18 cellular contexts compared by ENCODE assay signal in the genomic region with DNA sequence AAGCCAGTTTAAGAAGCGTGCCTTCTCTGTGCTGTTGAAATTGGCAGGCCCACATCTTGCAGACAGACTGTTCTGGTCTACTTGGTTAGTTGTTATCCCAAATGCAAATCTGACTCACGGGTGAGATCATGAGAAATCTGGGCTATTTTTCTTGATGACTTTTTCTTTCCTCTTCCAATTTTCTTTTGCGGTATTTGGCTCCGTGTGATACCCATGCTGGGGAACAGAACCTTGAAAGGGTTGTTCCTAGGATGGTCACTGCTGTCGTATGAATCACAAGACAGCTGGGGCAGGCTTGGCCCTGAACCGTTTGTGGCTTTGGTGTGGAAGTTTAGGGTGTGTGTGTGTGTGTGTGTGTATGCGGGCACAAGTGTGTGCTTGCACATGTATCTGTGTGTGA. TPM values are rescaled to one million over a fixed set of nuclear protein-coding genes. Genes with fewer than 3 reads are reported as not detected.
DNase-seq lines count a peak whose midpoint lies in the region; ATAC-seq and TF ChIP-seq lines count a peak whose summit lies in the region.
"Had no signal": no experiment of that assay in that cellular context is flagged by ENCODE, and none has a peak within 500 bp of the region (broad histone marks: within the 10 kb centered on the region; RNA-seq: fewer than 3 reads in every experiment).

No MANE protein-coding gene starts in this region.

- no peak for TF ChIP-seq CTCF in fibroblast of pulmonary artery (IDR thresholded peaks at IDR 0.05; ENCODE audit: low read length, missing control alignments)

- peak; percentile 77 for ATAC-seq in sciatic nerve
- no peak for ATAC-seq in GM21529 (IDR thresholded peaks at IDR 0.05; ENCODE audit: unreplicated experiment)
- ATAC-seq: activated CD4-positive, alpha-beta T cell treated with anti-CD3 and anti-CD28 coated beads for 36 hours; activated naive CD4-positive, alpha-beta T cell treated with anti-CD3 and anti-CD28 coated beads, Interleukin-2, amount 50 U/mL, for 72 hours had no signal

- intact Hi-C loops in sciatic nerve (cut with DNase I) = no loop called here

- peak; percentile 70 for DNase-seq in GM04503 (ENCODE audit: low read depth)
- peak; percentile 35 for DNase-seq in RPMI7951 (ENCODE audit: low read depth)
- peak; percentile 3 for DNase-seq in fibroblast of pulmonary artery (ENCODE audit: low read depth)
- no peak for DNase-seq in sciatic nerve (ENCODE audit: low spot score)
- no peak for DNase-seq in SIG-M5 (lab: John Stamatoyannopoulos, UW)
- no peak for DNase-seq in NCI-H1436 treated with DMSO at 0.1 percent for 48 hours (lab: John Stamatoyannopoulos, UW)
- DNase-seq in 8988T = no peak
- DNase-seq: activated CD4-positive, alpha-beta T cell treated with anti-CD3 and anti-CD28 coated beads for 36 hours; cerebellar nuclear complex; NCI-H187 treated with DMSO at 0.1 percent for 48 hours; NCI-H510A treated with DMSO at 0.1 percent for 48 hours; sigmoid colon; T1000 had no signal

- no peak overlapping the region for H3K4me3 ChIP-seq in fibroblast of pulmonary artery (replicated peaks; ENCODE audit: low read depth, low read length)
- H3K4me3 ChIP-seq: BLaER1, HAP-1, sigmoid colon, SJSA1 had no signal

RNA-seq across cellular contexts. Expression of a gene that starts 24.6 kb away (rescaled TPM):
- total RNA-seq in RPMI7951 (2014; rRNA removed; shearing (Covaris generic)) = under 0.01 and 0.10 TPM in 2 replicates
- total RNA-seq in sciatic nerve = 105 TPM

Comparison
In these comparisons a context has a peak if more than half of its experiments do, and no peak if none do; other contexts are left out.
1. DNase-seq: peak in GM04503 (single experiment), RPMI7951 (single experiment) and fibroblast of pulmonary artery (single experiment); none in sciatic nerve (single experiment), SIG-M5 (single experiment), NCI-H1436 treated with DMSO at 0.1 percent for 48 hours (single experiment) and 8988T (single experiment).
2. RNA of a gene that starts 24.6 kb away (total RNA-seq): 105 TPM in sciatic nerve (single experiment); under 0.01 to 0.10 TPM in RPMI7951; every median in the first group is over 10 times any median in the second.